2 cellular contexts compared by ENCODE assay signal in genomic region chr11:19576903-19577302, GRCh38.
TF ChIP-seq lines count a peak whose summit lies in the region.

No MANE protein-coding gene starts in this region.

TF ChIP-seq in SK-N-SH, 30 proteins besides CTCF, POLR2A, EP300 and RAD21 (continued from another document):
- TF ChIP-seq REST (IDR thresholded peaks at IDR 0.05; ENCODE audit: low read depth, low read length) = no peak
- TF ChIP-seq ELF1 (IDR thresholded peaks at IDR 0.05) = no peak
- no peak for TF ChIP-seq YY1 (IDR thresholded peaks at IDR 0.05; ENCODE audit: low read depth)
- no peak for TF ChIP-seq SIN3A (IDR thresholded peaks at IDR 0.05; ENCODE audit: borderline replicate concordance, low read depth, low read length)
- TF ChIP-seq FOXM1 (IDR thresholded peaks at IDR 0.05; ENCODE audit: low read depth) = no peak
- TF ChIP-seq GABPA (IDR thresholded peaks at IDR 0.05; ENCODE audit: low read depth) = no peak
- no peak for TF ChIP-seq NFIC (IDR thresholded peaks at IDR 0.05; ENCODE audit: borderline replicate concordance)
- no peak for TF ChIP-seq IRF3 (IDR thresholded peaks at IDR 0.05; ENCODE audit: low read depth, low read length)
- TF ChIP-seq NRF1 (IDR thresholded peaks at IDR 0.05; ENCODE audit: low read depth, low read length) = no peak
- no peak for TF ChIP-seq MEF2A (IDR thresholded peaks at IDR 0.05; ENCODE audit: borderline replicate concordance, low read depth)
- TF ChIP-seq EZH2phosphoT487 (IDR thresholded peaks at IDR 0.05; ENCODE audit: borderline replicate concordance, low read depth) = no peak
- no peak for TF ChIP-seq POLR2AphosphoS5 (IDR thresholded peaks at IDR 0.05; ENCODE audit: low read depth, low read length)
- TF ChIP-seq MAX (IDR thresholded peaks at IDR 0.05; ENCODE audit: low read depth) = no peak
- TF ChIP-seq SMC3 (IDR thresholded peaks at IDR 0.05; ENCODE audit: low read depth, low read length) = no peak

TF ChIP-seq in SK-N-SH treated with all-trans-retinoic acid at 6 μM for 48 hours, 23 proteins besides CTCF, POLR2A, EP300 and RAD21 (continued from another document):
- TF ChIP-seq POU6F1 (CRISPR knock-in tag; IDR thresholded peaks at IDR 0.05; ENCODE audit: borderline replicate concordance, low read depth) (no peak), ISL1 (CRISPR knock-in tag; IDR thresholded peaks at IDR 0.05) (no peak), PATZ1 (CRISPR knock-in tag; IDR thresholded peaks at IDR 0.05; ENCODE audit: borderline replicate concordance) (no peak), ZNF565 (CRISPR knock-in tag; conservative IDR thresholded peaks at IDR 0.05; ENCODE audit: low read depth) (no peak), CSDC2 (CRISPR knock-in tag; IDR thresholded peaks at IDR 0.05) (no peak), ZNF70 (CRISPR knock-in tag; IDR thresholded peaks at IDR 0.05) (no peak), TSHZ2 (CRISPR knock-in tag; IDR thresholded peaks at IDR 0.05) (no peak), BACH2 (CRISPR knock-in tag; IDR thresholded peaks at IDR 0.05; ENCODE audit: borderline replicate concordance) (no peak), CREB5 (CRISPR knock-in tag; IDR thresholded peaks at IDR 0.05; ENCODE audit: low read depth) (no peak), ZNF8 (CRISPR knock-in tag; IDR thresholded peaks at IDR 0.05) (no peak)
TF ChIP-seq in SK-N-SH treated with all-trans-retinoic acid at 6 μM for 48 hours: peak in this region for 0.
